Comparison of ENCODE assay signal across 1 cellular context in the genomic region with DNA sequence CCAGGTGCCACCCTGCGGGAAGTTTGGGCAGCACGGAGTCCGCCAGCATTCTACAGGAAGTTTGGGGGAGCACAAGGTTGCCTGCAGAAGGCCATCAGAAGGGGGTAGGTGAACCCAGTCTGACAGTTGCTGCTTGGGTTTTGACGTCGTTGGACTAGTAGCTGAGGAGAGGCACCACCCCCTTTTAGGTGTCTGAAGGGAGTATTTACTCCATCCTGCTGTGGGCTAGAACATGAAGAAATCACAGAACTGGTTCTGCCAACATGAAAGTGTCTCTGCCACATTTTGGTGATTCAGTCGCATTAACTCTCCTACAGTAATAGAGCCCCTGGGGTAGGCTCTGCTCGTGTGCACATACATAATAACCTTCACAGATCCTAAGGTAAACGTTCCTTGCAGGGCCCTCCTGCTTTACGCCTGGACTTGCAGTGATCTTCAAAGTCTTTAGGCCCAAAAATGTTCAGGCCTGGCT.
TF ChIP-seq lines count a peak whose summit lies in the region.

No MANE protein-coding gene starts in this region.

TF ChIP-seq in WTC11, 78 proteins besides CTCF, POLR2A, EP300 and RAD21 (continued from another document):
- TF ChIP-seq, protein P1, sequence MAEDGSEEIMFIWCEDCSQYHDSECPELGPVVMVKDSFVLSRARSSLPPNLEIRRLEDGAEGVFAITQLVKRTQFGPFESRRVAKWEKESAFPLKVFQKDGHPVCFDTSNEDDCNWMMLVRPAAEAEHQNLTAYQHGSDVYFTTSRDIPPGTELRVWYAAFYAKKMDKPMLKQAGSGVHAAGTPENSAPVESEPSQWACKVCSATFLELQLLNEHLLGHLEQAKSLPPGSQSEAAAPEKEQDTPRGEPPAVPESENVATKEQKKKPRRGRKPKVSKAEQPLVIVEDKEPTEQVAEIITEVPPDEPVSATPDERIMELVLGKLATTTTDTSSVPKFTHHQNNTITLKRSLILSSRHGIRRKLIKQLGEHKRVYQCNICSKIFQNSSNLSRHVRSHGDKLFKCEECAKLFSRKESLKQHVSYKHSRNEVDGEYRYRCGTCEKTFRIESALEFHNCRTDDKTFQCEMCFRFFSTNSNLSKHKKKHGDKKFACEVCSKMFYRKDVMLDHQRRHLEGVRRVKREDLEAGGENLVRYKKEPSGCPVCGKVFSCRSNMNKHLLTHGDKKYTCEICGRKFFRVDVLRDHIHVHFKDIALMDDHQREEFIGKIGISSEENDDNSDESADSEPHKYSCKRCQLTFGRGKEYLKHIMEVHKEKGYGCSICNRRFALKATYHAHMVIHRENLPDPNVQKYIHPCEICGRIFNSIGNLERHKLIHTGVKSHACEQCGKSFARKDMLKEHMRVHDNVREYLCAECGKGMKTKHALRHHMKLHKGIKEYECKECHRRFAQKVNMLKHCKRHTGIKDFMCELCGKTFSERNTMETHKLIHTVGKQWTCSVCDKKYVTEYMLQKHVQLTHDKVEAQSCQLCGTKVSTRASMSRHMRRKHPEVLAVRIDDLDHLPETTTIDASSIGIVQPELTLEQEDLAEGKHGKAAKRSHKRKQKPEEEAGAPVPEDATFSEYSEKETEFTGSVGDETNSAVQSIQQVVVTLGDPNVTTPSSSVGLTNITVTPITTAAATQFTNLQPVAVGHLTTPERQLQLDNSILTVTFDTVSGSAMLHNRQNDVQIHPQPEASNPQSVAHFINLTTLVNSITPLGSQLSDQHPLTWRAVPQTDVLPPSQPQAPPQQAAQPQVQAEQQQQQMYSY (CRISPR knock-in tag; IDR thresholded peaks at IDR 0.05) = no peak
- no peak for TF ChIP-seq GABPB1 (CRISPR knock-in tag; IDR thresholded peaks at IDR 0.05)
- TF ChIP-seq EMX1 (CRISPR knock-in tag; IDR thresholded peaks at IDR 0.05) = no peak
- TF ChIP-seq FOXK1 (CRISPR knock-in tag; IDR thresholded peaks at IDR 0.05) = no peak
